Comparison of ENCODE assay signal across 8 cellular contexts in the genomic region with DNA sequence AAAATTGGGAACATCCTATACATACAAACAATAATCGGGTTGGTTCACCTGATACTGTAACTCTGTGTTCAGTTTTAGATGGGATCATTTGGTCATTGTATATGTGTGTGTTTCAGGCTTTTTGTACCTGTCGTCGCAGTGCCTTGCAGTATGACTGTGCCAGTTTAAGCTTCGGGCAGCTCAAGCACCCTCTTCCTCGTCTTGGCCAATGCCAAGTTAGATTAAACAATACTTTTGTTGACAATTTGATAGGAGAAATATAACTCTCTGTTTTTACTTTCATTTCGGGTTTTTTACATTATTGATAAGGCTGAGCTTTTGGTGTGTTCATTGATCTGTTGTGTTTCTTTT. TPM values are rescaled to one million over a fixed set of nuclear protein-coding genes. Genes with fewer than 3 reads are reported as not detected.
A peak's percentile ranks its signal among the peaks of the same experiment; 100 is the strongest.
DNase-seq lines count a peak whose midpoint lies in the region; FAIRE-seq and TF ChIP-seq lines count a peak whose summit lies in the region.

No MANE protein-coding gene starts in this region.

- DNase-seq in MCF 10A (ENCODE audit: unreplicated experiment): no peak
- no peak for DNase-seq in mammary epithelial cell
- DNase-seq in glutamatergic neuron: no peak
- DNase-seq in medulla oblongata (ENCODE audit: extremely low spot score): no peak
- DNase-seq in GM10248 (ENCODE audit: extremely low spot score): no peak
- no peak for DNase-seq in H54 (ENCODE audit: insufficient read length, low spot score)

- H2AFZ ChIP-seq in mammary epithelial cell (ENCODE audit: low read depth, low read length): no peak overlapping the region

- FAIRE-seq in H54 (lab: Jason Lieb, UNC): no peak

- H3K36me3 Mint-ChIP-seq in MCF 10A (ENCODE audit: insufficient read depth, unreplicated experiment) (no peaks in the 10 kb centered on the region), brain (no peaks in the 10 kb centered on the region), glutamatergic neuron (ENCODE audit: unreplicated experiment) (no peaks in the 10 kb centered on the region)

- H3K27me3 Mint-ChIP-seq in MCF 10A (ENCODE audit: insufficient read depth, unreplicated experiment) (no peaks in the 10 kb centered on the region), brain (peaks cover 3% of the 10 kb centered on the region), glutamatergic neuron (ENCODE audit: unreplicated experiment) (peaks cover 4% of the 10 kb centered on the region)

- H4K20me1 ChIP-seq in mammary epithelial cell (ENCODE audit: insufficient read depth, low read length): no peaks in the 10 kb centered on the region

- H3K4me3 Mint-ChIP-seq in MCF 10A (ENCODE audit: unreplicated experiment): no peak overlapping the region
- peak overlapping the region in 1 of 5 experiments; percentile 15 for H3K4me3 Mint-ChIP-seq in brain
- H3K4me3 Mint-ChIP-seq in glutamatergic neuron (ENCODE audit: unreplicated experiment): no peak overlapping the region

- H3K36me3 ChIP-seq in mammary epithelial cell (ENCODE audit: insufficient read depth, low read length) (no peaks in the 10 kb centered on the region), muscle layer of colon (ENCODE audit: insufficient read depth, low read length) (no peaks in the 10 kb centered on the region)

- intact Hi-C loops in MCF 10A (cut with micrococcal nuclease): no loop called here
- intact Hi-C loops in mammary epithelial cell (cut with micrococcal nuclease): no loop called here

- no peak for TF ChIP-seq CTCF in MCF 10A (IDR thresholded peaks at IDR 0.05; ENCODE audit: unreplicated experiment)
- no peak for TF ChIP-seq CTCF in mammary epithelial cell (conservative IDR thresholded peaks at IDR 0.05 in 1 of 2, IDR thresholded peaks at IDR 0.05 in 1 of 2; ENCODE audit: extremely low read depth in 1 of 2, insufficient read depth in 1 of 2, low read depth in 1 of 2, low read length in 2 of 2)
- TF ChIP-seq CTCF in brain (conservative IDR thresholded peaks at IDR 0.05): no peak
- TF ChIP-seq CTCF in glutamatergic neuron (IDR thresholded peaks at IDR 0.05; ENCODE audit: partially characterized antibody, unreplicated experiment): no peak
- TF ChIP-seq CTCF in GM10248 (IDR thresholded peaks at IDR 0.05; ENCODE audit: control extremely low read depth, extremely low read depth, low read depth, missing control alignments): no peak

- CTCF ChIA-PET in MCF 10A (lab: Yijun Ruan, JAX): interaction anchor here (1.8 to 2.1 kb wide), 2 partner anchors 57 to 174 kb away, joined by 7 to 10 read pairs; no protein-coding TSS in a partner anchor
- CTCF ChIA-PET in mammary epithelial cell (lab: Charles Lee; ENCODE audit: low non-redundant PET): no interaction called here
- CTCF ChIA-PET in GM10248 (lab: Yijun Ruan, JAX): interaction anchor here (1.0 to 1.7 kb wide), 3 partner anchors 11 to 173 kb away, joined by 3 to 7 read pairs (median 4); no protein-coding TSS in a partner anchor

- dilution Hi-C loops in mammary epithelial cell (cut with HindIII; ENCODE audit: low sequenced_read_pairs): loop anchor here (5.0 kb wide), 1 partner anchor 55 kb away; no protein-coding TSS in a partner anchor

- no peaks in the 10 kb centered on the region for H3K79me2 ChIP-seq in mammary epithelial cell (ENCODE audit: insufficient read depth, low read length)

- POLR2A ChIA-PET in MCF 10A (lab: Yijun Ruan, JAX): interaction anchor here (0.6 to 1.5 kb wide), 4 partner anchors 20 to 205 kb away, joined by 4 to 5 read pairs (median 4); no protein-coding TSS in a partner anchor
- POLR2A ChIA-PET in GM10248 (lab: Yijun Ruan, JAX): no interaction called here

- TF ChIP-seq POLR2A in H54 (IDR thresholded peaks at IDR 0.05; ENCODE audit: low read depth, low read length): no peak

- BruUV-seq in MCF 10A (replicated peaks; lab: Mats Ljungman, UMichigan) (no TSS peak), mammary epithelial cell (replicated peaks; lab: Mats Ljungman, UMichigan) (no TSS peak)

- H3K4me3 ChIP-seq in mammary epithelial cell (replicated peaks in 1 of 3; ENCODE audit: insufficient read depth in 1 of 3, low read depth in 2 of 3, low read length in 3 of 3) (no peak overlapping the region), muscle layer of colon (ENCODE audit: low read depth in 1 of 2, low read length in 2 of 2) (no peak overlapping the region)

- peak overlapping the region; percentile 23 for H3K27ac Mint-ChIP-seq in MCF 10A (ENCODE audit: low read depth, unreplicated experiment)
- H3K27ac Mint-ChIP-seq in brain: peak overlapping the region in 3 of 5 experiments; percentile 55 to 70 (median 62)
- no peak overlapping the region for H3K27ac Mint-ChIP-seq in glutamatergic neuron (ENCODE audit: unreplicated experiment)

- H3K9me3 Mint-ChIP-seq in MCF 10A (ENCODE audit: unreplicated experiment): no peaks in the 10 kb centered on the region
- no peaks in the 10 kb centered on the region for H3K9me3 Mint-ChIP-seq in brain
- peaks cover 2% of the 10 kb centered on the region for H3K9me3 Mint-ChIP-seq in glutamatergic neuron (ENCODE audit: unreplicated experiment)

- H3K4me1 ChIP-seq in mammary epithelial cell (ENCODE audit: insufficient read depth, low read length): peaks cover 28% of the 10 kb centered on the region
- H3K4me1 ChIP-seq in muscle layer of colon (ENCODE audit: insufficient read depth, low read length): peaks cover 17% of the 10 kb centered on the region

- H3K27ac ChIP-seq in mammary epithelial cell (ENCODE audit: insufficient read depth, low read depth, low read length): no peak overlapping the region
- H3K27ac ChIP-seq in muscle layer of colon (ENCODE audit: low read depth, low read length): peak overlapping the region; percentile 7

- in situ Hi-C loops in mammary epithelial cell (cut with MboI; ENCODE audit: low sequenced_read_pairs in 2 of 2): loop anchor here (5.0 to 10.0 kb wide), 3 partner anchors 60 to 173 kb away; partner anchors contain the start of gene LCMT1 (in 1 of the 2)

- H3K9ac ChIP-seq in mammary epithelial cell (ENCODE audit: insufficient read depth, low read length): no peak overlapping the region
- H3K9ac ChIP-seq in muscle layer of colon (ENCODE audit: low read length): no peak overlapping the region

- 82% methylated on average over 6 of the region's 6 CpGs for WGBS in mammary epithelial cell (ENCODE audit: low coverage, missing lambda C conversion rate)

- H3K27me3 ChIP-seq in mammary epithelial cell (ENCODE audit: insufficient read depth, low read length) (no peaks in the 10 kb centered on the region), muscle layer of colon (ENCODE audit: control insufficient read depth in 1 of 2, insufficient read depth in 2 of 2, low read length in 2 of 2) (no peaks in the 10 kb centered on the region)

- H3K9me3 ChIP-seq in mammary epithelial cell (replicated peaks; ENCODE audit: insufficient read depth, low read length): no peaks in the 10 kb centered on the region
- no peaks in the 10 kb centered on the region for H3K9me3 ChIP-seq in muscle layer of colon (ENCODE audit: low read length)

- H3K4me2 ChIP-seq in mammary epithelial cell (ENCODE audit: insufficient read depth, low read depth, low read length): no peak overlapping the region

- peaks cover 20% of the 10 kb centered on the region for H3K4me1 Mint-ChIP-seq in MCF 10A (ENCODE audit: insufficient read depth, unreplicated experiment)
- peaks cover 42% of the 10 kb centered on the region for H3K4me1 Mint-ChIP-seq in brain
- H3K4me1 Mint-ChIP-seq in glutamatergic neuron (ENCODE audit: low read depth, unreplicated experiment): peaks cover 5% of the 10 kb centered on the region

RNA-seq across cellular contexts. Expression of gene ARHGAP17, which starts 37.0 kb away (rescaled TPM):
- total RNA-seq in MCF 10A (2022): 50.0 and 52.2 TPM in 2 replicates
- 10 to 100 TPM; 11.2 to 45.5 TPM for total RNA-seq in mammary epithelial cell
- polyA plus RNA-seq in mammary epithelial cell: 10.4 TPM
- polyA minus RNA-seq in mammary epithelial cell: 93.1 TPM
- polyA plus RNA-seq in brain (ENCODE audit: insufficient read depth, low read depth, low replicate concordance): 37.2 TPM
- total RNA-seq in glutamatergic neuron (ENCODE audit: unreplicated experiment): 89.9 TPM

RNA-seq across cellular contexts. Expression of gene LCMT1, which starts 59.4 kb away (rescaled TPM):
- total RNA-seq in MCF 10A (2022): 28.1 and 36.3 TPM in 2 replicates
- total RNA-seq in mammary epithelial cell: 10 to 100 TPM; 30.5 to 43.0 TPM
- polyA plus RNA-seq in mammary epithelial cell: 31.6 TPM
- 20.1 TPM for polyA minus RNA-seq in mammary epithelial cell
- 89.5 TPM for polyA plus RNA-seq in brain (ENCODE audit: insufficient read depth, low read depth, low replicate concordance)
- 67.6 TPM for total RNA-seq in glutamatergic neuron (ENCODE audit: unreplicated experiment)
